In genomic region chr2:70014959-70015358, GRCh38 we compare ENCODE assay signal across 12 cellular contexts.
"Had no signal": no experiment of that assay in that cellular context is flagged by ENCODE, and none has a peak within 500 bp of the region (broad histone marks: within the 10 kb centered on the region; RNA-seq: fewer than 3 reads in every experiment).

No MANE protein-coding gene starts in this region.

- H3K27ac ChIP-seq: ovary, upper lobe of left lung had no signal

- DNase-seq: activated CD4-positive, alpha-beta T cell treated with anti-CD3 and anti-CD28 coated beads for 1 hour; anterior cingulate cortex; endodermal cell; hippocampal formation; mesendoderm; ovary; stimulated activated CD4-positive, alpha-beta T cell treated with anti-CD3 and anti-CD28 coated beads, Interleukin-2, amount 100 ng/mL, for 48 hours; stimulated activated CD8-positive, alpha-beta memory T cell treated with anti-CD3 and anti-CD28 coated beads, Interleukin-4, amount 100 ng/mL, for 48 hours; stimulated activated naive CD8-positive, alpha-beta T cell treated with anti-CD3 and anti-CD28 coated beads, Interleukin-15, Interleukin-2, amounts not matched to agents 100 U/mL and 50 U/mL, for 24 hours; T-helper 9 cell; upper lobe of left lung had no signal

- H3K4me3 ChIP-seq: ovary, upper lobe of left lung had no signal

- H3K27me3 ChIP-seq: ovary, upper lobe of left lung had no signal

- ATAC-seq: stimulated activated naive CD8-positive, alpha-beta T cell treated with anti-CD3 and anti-CD28 coated beads, Interleukin-15, Interleukin-2, amounts not matched to agents 100 U/mL and 50 U/mL, for 24 hours had no signal

- H3K27ac Mint-ChIP-seq: activated naive CD4-positive, alpha-beta T cell treated with anti-CD3 and anti-CD28 coated beads, Interleukin-2, amount 50 U/mL, for 24 hours; endodermal cell had no signal

- H3K36me3 ChIP-seq: ovary, upper lobe of left lung had no signal

- H3K27me3 Mint-ChIP-seq: activated naive CD4-positive, alpha-beta T cell treated with anti-CD3 and anti-CD28 coated beads, Interleukin-2, amount 50 U/mL, for 24 hours had no signal

- H3K9me3 ChIP-seq: ovary, upper lobe of left lung had no signal

- H3K4me3 Mint-ChIP-seq: activated naive CD4-positive, alpha-beta T cell treated with anti-CD3 and anti-CD28 coated beads, Interleukin-2, amount 50 U/mL, for 24 hours; endodermal cell had no signal

- H3K9me3 Mint-ChIP-seq: activated naive CD4-positive, alpha-beta T cell treated with anti-CD3 and anti-CD28 coated beads, Interleukin-2, amount 50 U/mL, for 24 hours had no signal
